Comparison of ENCODE assay signal across 1 cellular context in genomic region chr11:94968334-94968958, GRCh38.
TF ChIP-seq lines count a peak whose summit lies in the region.

No MANE protein-coding gene starts in this region.

TF ChIP-seq in liver, 16 proteins besides CTCF, POLR2A, EP300 and RAD21 (continued from another document):
- TF ChIP-seq ZBTB33 (IDR thresholded peaks at IDR 0.05) (no peak), RXRA (IDR thresholded peaks at IDR 0.05) (no peak), JUND (IDR thresholded peaks at IDR 0.05) (no peak), YY1 (IDR thresholded peaks at IDR 0.05) (no peak), EGR1 (IDR thresholded peaks at IDR 0.05; ENCODE audit: low read depth in 2 of 2) (no peak), FOXA1 (IDR thresholded peaks at IDR 0.05) (no peak), MAX (IDR thresholded peaks at IDR 0.05) (no peak)
